In genomic region chr14:96512602-96513397, GRCh38 we compare ENCODE assay signal across 16 cellular contexts. TPM values are rescaled to one million over a fixed set of nuclear protein-coding genes. Genes with fewer than 3 reads are reported as not detected.
DNase-seq lines count a peak whose midpoint lies in the region; ATAC-seq, FAIRE-seq and TF ChIP-seq lines count a peak whose summit lies in the region.
"Had no signal": no experiment of that assay in that cellular context is flagged by ENCODE, and none has a peak within 500 bp of the region (broad histone marks: within the 10 kb centered on the region; RNA-seq: fewer than 3 reads in every experiment).

No MANE protein-coding gene starts in this region.

- H3K4me3 Mint-ChIP-seq in natural killer cell: no peak overlapping the region
- H3K4me3 Mint-ChIP-seq: T-helper 17 cell had no signal

- DNase-seq in DND-41: no peak
- no peak for DNase-seq in K562 (ENCODE audit: extremely low read depth in 1 of 4, low spot score in 3 of 4)
- DNase-seq in natural killer cell: no peak
- no peak for DNase-seq in stimulated activated naive CD4-positive, alpha-beta T cell (lab: John Stamatoyannopoulos, UW)
- DNase-seq in putamen (ENCODE audit: low spot score): no peak
- DNase-seq: activated CD4-positive, alpha-beta T cell treated with anti-CD3 and anti-CD28 coated beads for 4 hours; anterior cingulate cortex; cortex of kidney; NCI-H187; NCI-H526; T-helper 17 cell; tibial artery had no signal

- no peaks in the 10 kb centered on the region for H3K27me3 ChIP-seq in DND-41 (ENCODE audit: insufficient read depth, low read length, poor library complexity)
- H3K27me3 ChIP-seq in K562 (ENCODE audit: control insufficient read depth in 2 of 2, insufficient read depth in 2 of 2, low read length in 2 of 2): no peaks in the 10 kb centered on the region
- H3K27me3 ChIP-seq: tibial artery had no signal

- TF ChIP-seq EP300 in K562 (IDR thresholded peaks at IDR 0.05; ENCODE audit: low read length): no peak

- H3K4me1 ChIP-seq in DND-41 (ENCODE audit: insufficient read depth, low read length) (peaks cover 19% of the 10 kb centered on the region), HEK293 (ENCODE audit: control insufficient read depth, insufficient read depth, low read length) (peaks cover 40% of the 10 kb centered on the region), K562 (replicated peaks in 1 of 2; ENCODE audit: control insufficient read depth in 2 of 2, insufficient read depth in 2 of 2, low read length in 2 of 2) (peaks cover 3 to 6% of the 10 kb centered on the region in 2 experiments; a peak in 1 of 5 replicates)

- H3K27ac Mint-ChIP-seq in natural killer cell: peak overlapping the region; percentile 44 to 49

- FAIRE-seq in K562 (lab: Jason Lieb, UNC): no peak
- FAIRE-seq: G401.6 had no signal

- H3K79me2 ChIP-seq in DND-41 (ENCODE audit: insufficient read depth, low read length): peaks cover 100% of the 10 kb centered on the region
- H3K79me2 ChIP-seq in K562 (ENCODE audit: control insufficient read depth, insufficient read depth, low read length): peaks cover 100% of the 10 kb centered on the region

- in situ Hi-C loops in K562 (cut with MboI): no loop called here

- no peak for TF ChIP-seq RAD21 in K562 (CRISPR knock-in tag; conservative IDR thresholded peaks at IDR 0.05 in 1 of 2, IDR thresholded peaks at IDR 0.05 in 1 of 2)

- no peak overlapping the region for H3K27ac ChIP-seq in DND-41 (ENCODE audit: low read length)
- no peak overlapping the region for H3K27ac ChIP-seq in HEK293 (ENCODE audit: extremely low read depth, low read depth, low read length)
- H3K27ac ChIP-seq in K562 (ENCODE audit: extremely low read depth, low read depth, low read length): no peak overlapping the region
- H3K27ac ChIP-seq: tibial artery had no signal

- H3K4me2 ChIP-seq in DND-41 (ENCODE audit: insufficient read depth, low read length) (0 out of 2 replicates have a peak overlapping the region, but pooled peaks have one; percentile 8), K562 (ENCODE audit: insufficient read depth, low read length) (no peak overlapping the region)

- no peaks in the 10 kb centered on the region for H3K9me3 Mint-ChIP-seq in natural killer cell

- CTCF ChIA-PET in HEK293 (lab: Yijun Ruan, JAX) (no interaction called here), K562 (lab: Yijun Ruan, JAX; ENCODE audit: low intra/inter-chr PET ratio) (no interaction called here)

- H4K20me1 ChIP-seq in DND-41 (ENCODE audit: insufficient read depth, low read length) (peaks cover 98% of the 10 kb centered on the region), K562 (replicated peaks; ENCODE audit: control insufficient read depth, insufficient read depth, low read length) (peaks cover 46% of the 10 kb centered on the region)

- intact Hi-C loops in K562 (cut with micrococcal nuclease) (no loop called here), natural killer cell (cut with micrococcal nuclease) (no loop called here)

- no peak overlapping the region for H2AFZ ChIP-seq in DND-41 (ENCODE audit: low read depth, low read length)
- H2AFZ ChIP-seq in K562 (ENCODE audit: low read depth, low read length): no peak overlapping the region

- WGBS in K562 (ENCODE audit: insufficient coverage, low coverage, missing lambda C conversion rate): 95% methylated on average over 5 of the region's 5 CpGs

- H3K4me3 ChIP-seq in DND-41 (ENCODE audit: low read depth in 1 of 2, low read length in 2 of 2): no peak overlapping the region
- H3K4me3 ChIP-seq in HEK293 (ENCODE audit: low read depth, low read length): no peak overlapping the region
- no peak overlapping the region for H3K4me3 ChIP-seq in K562
- H3K4me3 ChIP-seq: tibial artery had no signal

- TF ChIP-seq POLR2A in K562 (conservative IDR thresholded peaks at IDR 0.05): no peak

- no peaks in the 10 kb centered on the region for H3K9me3 ChIP-seq in DND-41 (ENCODE audit: insufficient read depth, low read length, severe bottlenecking)
- no peaks in the 10 kb centered on the region for H3K9me3 ChIP-seq in HEK293 (ENCODE audit: control insufficient read depth, insufficient read depth, low read depth, low read length)
- no peaks in the 10 kb centered on the region for H3K9me3 ChIP-seq in K562 (replicated peaks; ENCODE audit: control insufficient read depth, insufficient read depth, low read depth, low read length)
- H3K9me3 ChIP-seq: tibial artery had no signal

- peak; percentile 33; the same call in 1 of the 3 replicates for ATAC-seq in DND-41 (ENCODE audit: insufficient read depth, low read depth)
- ATAC-seq in K562: peak; percentile 39; the same call in 2 of the 3 replicates
- peak in 2 of 3 donors; percentile 39 to 55 for ATAC-seq in natural killer cell
- ATAC-seq in GM18502 (IDR thresholded peaks at IDR 0.05; ENCODE audit: poor library complexity, unreplicated experiment): no peak
- ATAC-seq in HG02973 (IDR thresholded peaks at IDR 0.05; ENCODE audit: unreplicated experiment): no peak
- ATAC-seq: T-helper 17 cell had no signal

- H3K9ac ChIP-seq in DND-41 (ENCODE audit: low read depth, low read length): no peak overlapping the region
- no peak overlapping the region; a peak in 1 of 4 replicates for H3K9ac ChIP-seq in K562 (ENCODE audit: insufficient read depth in 1 of 2, low read depth in 2 of 2, low read length in 2 of 2)

- POLR2A ChIA-PET in HEK293 (lab: Yijun Ruan, JAX) (no interaction called here), K562 (lab: Yijun Ruan, JAX) (interaction anchor here (1.1 to 1.3 kb wide), 2 partner anchors 13 to 19 kb away, joined by 3 to 4 read pairs; no protein-coding TSS in a partner anchor)

- TF ChIP-seq CTCF in DND-41 (IDR thresholded peaks at IDR 0.05; ENCODE audit: borderline replicate concordance, extremely low read depth, low read length, poor library complexity, severe bottlenecking): no peak
- TF ChIP-seq CTCF in HEK293 (tag by site-specific recombination; IDR thresholded peaks at IDR 0.05): no peak
- TF ChIP-seq CTCF in K562 (IDR thresholded peaks at IDR 0.05 in 2 of 3, conservative IDR thresholded peaks at IDR 0.05 in 1 of 3; ENCODE audit: insufficient read depth in 2 of 3, low read depth in 1 of 3, low read length in 3 of 3): no peak
- no peak for TF ChIP-seq CTCF in natural killer cell (IDR thresholded peaks at IDR 0.05)

- H3K36me3 ChIP-seq in DND-41 (ENCODE audit: insufficient read depth, low read length): no peaks in the 10 kb centered on the region
- no peaks in the 10 kb centered on the region for H3K36me3 ChIP-seq in HEK293 (ENCODE audit: control insufficient read depth in 2 of 2, insufficient read depth in 1 of 2, low read length in 2 of 2)
- no peaks in the 10 kb centered on the region for H3K36me3 ChIP-seq in K562 (ENCODE audit: control insufficient read depth, insufficient read depth, low read length)
- H3K36me3 ChIP-seq: tibial artery had no signal

- no peaks in the 10 kb centered on the region for H3K9me1 ChIP-seq in K562 (ENCODE audit: control insufficient read depth, insufficient read depth, low read length)

- peaks cover 80 to 89% of the 10 kb centered on the region in 2 donors for H3K4me1 Mint-ChIP-seq in natural killer cell

- H3K36me3 Mint-ChIP-seq in natural killer cell: no peaks in the 10 kb centered on the region

- no TSS peak for BruUV-seq in K562 (replicated peaks; lab: Mats Ljungman, UMichigan)

- H3K27me3 Mint-ChIP-seq in natural killer cell (ENCODE audit: low read depth in 2 of 2): no peaks in the 10 kb centered on the region
- H3K27me3 Mint-ChIP-seq: T-helper 17 cell had no signal

TF ChIP-seq in HEK293, 187 proteins besides CTCF, POLR2A, EP300 and RAD21:
- TF ChIP-seq ZNF302 (tag by site-specific recombination; IDR thresholded peaks at IDR 0.05; ENCODE audit: low read depth): no peak
- TF ChIP-seq SCRT2 (tag by site-specific recombination; IDR thresholded peaks at IDR 0.05): 0 out of 2 replicates have a peak, but pooled peaks have one; percentile 40

TF ChIP-seq in K562, 482 proteins besides CTCF, POLR2A, EP300 and RAD21 (continues in another document):
- TF ChIP-seq ZNF77 (CRISPR knock-in tag; IDR thresholded peaks at IDR 0.05) (no peak), ZC3H11A (IDR thresholded peaks at IDR 0.05; ENCODE audit: low read depth, low read length) (no peak)
- TF ChIP-seq, protein P1, sequence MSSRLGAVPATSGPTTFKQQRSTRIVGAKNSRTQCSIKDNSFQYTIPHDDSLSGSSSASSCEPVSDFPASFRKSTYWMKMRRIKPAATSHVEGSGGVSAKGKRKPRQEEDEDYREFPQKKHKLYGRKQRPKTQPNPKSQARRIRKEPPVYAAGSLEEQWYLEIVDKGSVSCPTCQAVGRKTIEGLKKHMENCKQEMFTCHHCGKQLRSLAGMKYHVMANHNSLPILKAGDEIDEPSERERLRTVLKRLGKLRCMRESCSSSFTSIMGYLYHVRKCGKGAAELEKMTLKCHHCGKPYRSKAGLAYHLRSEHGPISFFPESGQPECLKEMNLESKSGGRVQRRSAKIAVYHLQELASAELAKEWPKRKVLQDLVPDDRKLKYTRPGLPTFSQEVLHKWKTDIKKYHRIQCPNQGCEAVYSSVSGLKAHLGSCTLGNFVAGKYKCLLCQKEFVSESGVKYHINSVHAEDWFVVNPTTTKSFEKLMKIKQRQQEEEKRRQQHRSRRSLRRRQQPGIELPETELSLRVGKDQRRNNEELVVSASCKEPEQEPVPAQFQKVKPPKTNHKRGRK (tag; IDR thresholded peaks at IDR 0.05): no peak

RNA-seq across cellular contexts. Expression of gene PAPOLA, which starts 10.6 kb away (rescaled TPM):
- 103 and 354 TPM in 2 replicates for total RNA-seq in K562 (2011; cell fraction: chromatin; rRNA removed; ENCODE audit: low replicate concordance)
- 51.4 and 78.0 TPM in 2 replicates for total RNA-seq in K562 (2011; cell fraction: nucleolus; rRNA removed)
- 169 and 319 TPM in 2 replicates for total RNA-seq in K562 (2011; cell fraction: nucleoplasm; rRNA removed)
- 61.9 and 80.9 TPM in 2 replicates for total RNA-seq in K562 (2014; rRNA removed)
- total RNA-seq in K562 (2014; rRNA removed; fragmentation: Illumina TruSeq; extraction: Trizol): 95.8 and 110 TPM in 2 replicates
- total RNA-seq in K562 (2015; rRNA removed; fragmentation: Illumina TruSeq; extraction: Trizol): 83.5 and 95.9 TPM in 2 replicates
- 135 and 139 TPM in 2 replicates for total RNA-seq in K562 (2021)
- polyA plus RNA-seq in K562 (2011; rRNA removed): 154 and 199 TPM in 2 replicates
- polyA plus RNA-seq in K562 (2011; cell fraction: cytosol; rRNA removed): 90.9 and 95.9 TPM in 2 replicates
- polyA plus RNA-seq in K562 (2011; cell fraction: nucleus; rRNA removed): 82.8 and 107 TPM in 2 replicates
- polyA plus RNA-seq in K562 (2012): 83.1 and 85.3 TPM in 2 replicates
- 111 and 143 TPM in 2 replicates for polyA plus RNA-seq in K562 (2014; fragmentation: Illumina TruSeq; extraction: Trizol)
- polyA plus RNA-seq in K562 (2014; fragmentation: Nextera tagmentation; extraction: Ambion mirVana): 10 to 100 TPM; 51.1 to 51.5 TPM
- 73.2 and 83.1 TPM in 2 replicates for polyA plus RNA-seq in K562 (2014; rRNA removed)
- polyA minus RNA-seq in K562 (2011; rRNA and poly(A)+ RNA removed): 306 and 307 TPM in 2 replicates
- 83.0 and 122 TPM in 2 replicates for polyA minus RNA-seq in K562 (2011; cell fraction: cytosol; rRNA and poly(A)+ RNA removed)
- 103 and 206 TPM in 2 replicates for polyA minus RNA-seq in K562 (2011; cell fraction: nucleus; rRNA and poly(A)+ RNA removed)
- total RNA-seq in natural killer cell: 100 to 1,000 TPM; 200 to 225 (median 224) TPM

Comparison
In these comparisons a context has a peak if more than half of its experiments do, and no peak if none do; other contexts are left out.
1. ATAC-seq: peak in DND-41 (single experiment), K562 (single experiment) and natural killer cell (2 of 3); none in GM18502 (single experiment) and HG02973 (single experiment).